Comparison of ENCODE assay signal across 1 cellular context in the genomic region with DNA sequence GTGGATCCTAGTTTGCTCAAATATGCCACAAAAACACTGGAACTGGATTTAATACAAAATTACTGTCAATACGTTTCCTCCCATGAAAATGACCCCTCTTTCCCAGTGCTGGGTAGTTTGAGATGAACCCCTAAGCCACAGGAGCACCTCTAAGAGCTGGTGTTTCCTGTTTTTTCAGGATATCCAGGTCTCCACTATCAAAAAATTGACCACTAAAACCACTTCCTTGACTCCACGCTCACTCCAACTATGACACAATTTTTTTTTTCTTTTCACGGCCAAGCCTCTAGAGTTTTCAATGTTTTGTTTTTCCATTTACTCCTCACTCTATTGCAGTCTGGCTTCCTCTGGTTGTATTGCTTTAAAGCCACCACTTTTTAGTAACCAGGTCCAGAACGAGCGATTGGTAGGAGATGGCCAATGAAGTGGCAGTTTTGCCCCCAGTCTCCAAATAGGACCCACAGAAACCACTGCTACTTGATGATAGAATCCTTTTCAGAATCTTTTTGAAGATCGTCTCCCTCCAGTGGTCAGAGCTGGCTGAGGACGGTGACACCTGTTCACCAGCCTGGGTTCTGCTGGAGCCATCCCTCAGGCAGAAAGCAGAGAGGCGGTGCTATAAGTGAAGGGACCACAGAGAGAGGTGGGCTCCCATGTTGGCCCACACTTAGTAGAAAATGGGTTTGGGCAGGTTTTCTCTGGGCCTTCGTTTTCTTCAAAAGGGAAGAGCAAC.
TF ChIP-seq lines count a peak whose summit lies in the region.

No MANE protein-coding gene starts in this region.

TF ChIP-seq in HCT116, 20 proteins besides CTCF, POLR2A, EP300 and RAD21:
- TF ChIP-seq, protein P1, sequence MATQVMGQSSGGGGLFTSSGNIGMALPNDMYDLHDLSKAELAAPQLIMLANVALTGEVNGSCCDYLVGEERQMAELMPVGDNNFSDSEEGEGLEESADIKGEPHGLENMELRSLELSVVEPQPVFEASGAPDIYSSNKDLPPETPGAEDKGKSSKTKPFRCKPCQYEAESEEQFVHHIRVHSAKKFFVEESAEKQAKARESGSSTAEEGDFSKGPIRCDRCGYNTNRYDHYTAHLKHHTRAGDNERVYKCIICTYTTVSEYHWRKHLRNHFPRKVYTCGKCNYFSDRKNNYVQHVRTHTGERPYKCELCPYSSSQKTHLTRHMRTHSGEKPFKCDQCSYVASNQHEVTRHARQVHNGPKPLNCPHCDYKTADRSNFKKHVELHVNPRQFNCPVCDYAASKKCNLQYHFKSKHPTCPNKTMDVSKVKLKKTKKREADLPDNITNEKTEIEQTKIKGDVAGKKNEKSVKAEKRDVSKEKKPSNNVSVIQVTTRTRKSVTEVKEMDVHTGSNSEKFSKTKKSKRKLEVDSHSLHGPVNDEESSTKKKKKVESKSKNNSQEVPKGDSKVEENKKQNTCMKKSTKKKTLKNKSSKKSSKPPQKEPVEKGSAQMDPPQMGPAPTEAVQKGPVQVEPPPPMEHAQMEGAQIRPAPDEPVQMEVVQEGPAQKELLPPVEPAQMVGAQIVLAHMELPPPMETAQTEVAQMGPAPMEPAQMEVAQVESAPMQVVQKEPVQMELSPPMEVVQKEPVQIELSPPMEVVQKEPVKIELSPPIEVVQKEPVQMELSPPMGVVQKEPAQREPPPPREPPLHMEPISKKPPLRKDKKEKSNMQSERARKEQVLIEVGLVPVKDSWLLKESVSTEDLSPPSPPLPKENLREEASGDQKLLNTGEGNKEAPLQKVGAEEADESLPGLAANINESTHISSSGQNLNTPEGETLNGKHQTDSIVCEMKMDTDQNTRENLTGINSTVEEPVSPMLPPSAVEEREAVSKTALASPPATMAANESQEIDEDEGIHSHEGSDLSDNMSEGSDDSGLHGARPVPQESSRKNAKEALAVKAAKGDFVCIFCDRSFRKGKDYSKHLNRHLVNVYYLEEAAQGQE (IDR thresholded peaks at IDR 0.05; ENCODE audit: low read depth) = no peak
- TF ChIP-seq ELF1 (IDR thresholded peaks at IDR 0.05; ENCODE audit: borderline replicate concordance, low read depth) (no peak), CEBPB (IDR thresholded peaks at IDR 0.05; ENCODE audit: low read depth) (no peak), EZH2phosphoT487 (IDR thresholded peaks at IDR 0.05; ENCODE audit: borderline replicate concordance) (no peak), CBX3 (IDR thresholded peaks at IDR 0.05; ENCODE audit: low read depth) (no peak), EZH2 (IDR thresholded peaks at IDR 0.05) (no peak), TCF7L2 (IDR thresholded peaks at IDR 0.05; ENCODE audit: borderline replicate concordance, extremely low read depth, insufficient read depth, insufficient read length) (no peak), FOSL1 (IDR thresholded peaks at IDR 0.05; ENCODE audit: low read depth) (no peak), EGR1 (IDR thresholded peaks at IDR 0.05; ENCODE audit: low read depth) (no peak), SP1 (IDR thresholded peaks at IDR 0.05; ENCODE audit: low read depth) (no peak)
- TF ChIP-seq, protein P2, sequence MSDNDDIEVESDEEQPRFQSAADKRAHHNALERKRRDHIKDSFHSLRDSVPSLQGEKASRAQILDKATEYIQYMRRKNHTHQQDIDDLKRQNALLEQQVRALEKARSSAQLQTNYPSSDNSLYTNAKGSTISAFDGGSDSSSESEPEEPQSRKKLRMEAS (IDR thresholded peaks at IDR 0.05) = no peak
- TF ChIP-seq, protein P3, sequence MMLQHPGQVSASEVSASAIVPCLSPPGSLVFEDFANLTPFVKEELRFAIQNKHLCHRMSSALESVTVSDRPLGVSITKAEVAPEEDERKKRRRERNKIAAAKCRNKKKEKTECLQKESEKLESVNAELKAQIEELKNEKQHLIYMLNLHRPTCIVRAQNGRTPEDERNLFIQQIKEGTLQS (IDR thresholded peaks at IDR 0.05) = no peak
- TF ChIP-seq, protein P4, sequence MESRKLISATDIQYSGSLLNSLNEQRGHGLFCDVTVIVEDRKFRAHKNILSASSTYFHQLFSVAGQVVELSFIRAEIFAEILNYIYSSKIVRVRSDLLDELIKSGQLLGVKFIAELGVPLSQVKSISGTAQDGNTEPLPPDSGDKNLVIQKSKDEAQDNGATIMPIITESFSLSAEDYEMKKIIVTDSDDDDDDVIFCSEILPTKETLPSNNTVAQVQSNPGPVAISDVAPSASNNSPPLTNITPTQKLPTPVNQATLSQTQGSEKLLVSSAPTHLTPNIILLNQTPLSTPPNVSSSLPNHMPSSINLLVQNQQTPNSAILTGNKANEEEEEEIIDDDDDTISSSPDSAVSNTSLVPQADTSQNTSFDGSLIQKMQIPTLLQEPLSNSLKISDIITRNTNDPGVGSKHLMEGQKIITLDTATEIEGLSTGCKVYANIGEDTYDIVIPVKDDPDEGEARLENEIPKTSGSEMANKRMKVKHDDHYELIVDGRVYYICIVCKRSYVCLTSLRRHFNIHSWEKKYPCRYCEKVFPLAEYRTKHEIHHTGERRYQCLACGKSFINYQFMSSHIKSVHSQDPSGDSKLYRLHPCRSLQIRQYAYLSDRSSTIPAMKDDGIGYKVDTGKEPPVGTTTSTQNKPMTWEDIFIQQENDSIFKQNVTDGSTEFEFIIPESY (IDR thresholded peaks at IDR 0.05; ENCODE audit: extremely low read depth, insufficient replicate concordance, low read length) = no peak
TF ChIP-seq in HCT116: peak in this region for 0.
